Comparison of ENCODE assay signal across 8 cellular contexts in the genomic region with DNA sequence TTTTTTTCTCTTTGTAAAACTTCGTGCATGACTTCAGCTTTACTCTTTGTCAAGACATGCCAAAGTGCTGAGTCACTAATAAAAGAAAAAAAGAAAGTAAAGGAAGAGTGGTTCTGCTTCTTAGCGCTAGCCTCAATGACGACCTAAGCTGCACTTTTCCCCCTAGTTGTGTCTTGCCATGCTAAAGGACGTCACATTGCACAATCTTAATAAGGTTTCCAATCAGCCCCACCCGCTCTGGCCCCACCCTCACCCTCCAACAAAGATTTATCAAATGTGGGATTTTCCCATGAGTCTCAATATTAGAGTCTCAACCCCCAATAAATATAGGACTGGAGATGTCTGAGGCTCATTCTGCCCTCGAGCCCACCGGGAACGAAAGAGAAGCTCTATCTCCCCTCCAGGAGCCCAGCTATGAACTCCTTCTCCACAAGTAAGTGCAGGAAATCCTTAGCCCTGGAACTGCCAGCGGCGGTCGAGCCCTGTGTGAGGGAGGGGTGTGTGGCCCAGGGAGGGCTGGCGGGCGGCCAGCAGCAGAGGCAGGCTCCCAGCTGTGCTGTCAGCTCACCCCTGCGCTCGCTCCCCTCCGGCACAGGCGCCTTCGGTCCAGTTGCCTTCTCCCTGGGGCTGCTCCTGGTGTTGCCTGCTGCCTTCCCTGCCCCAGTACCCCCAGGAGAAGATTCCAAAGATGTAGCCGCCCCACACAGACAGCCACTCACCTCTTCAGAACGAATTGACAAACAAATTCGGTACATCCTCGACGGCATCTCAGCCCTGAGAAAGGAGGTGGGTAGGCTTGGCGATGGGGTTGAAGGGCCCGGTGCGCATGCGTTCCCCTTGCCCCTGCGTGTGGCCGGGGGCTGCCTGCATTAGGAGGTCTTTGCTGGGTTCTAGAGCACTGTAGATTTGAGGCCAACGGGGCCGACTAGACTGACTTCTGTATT. TPM values are rescaled to one million over a fixed set of nuclear protein-coding genes. Genes with fewer than 3 reads are reported as not detected.
DNase-seq lines count a peak whose midpoint lies in the region; ATAC-seq and TF ChIP-seq lines count a peak whose summit lies in the region.

A gene (plus strand): TSS at position 352 of the 944 bp plus-strand sequence. CDS start 63 bp downstream, at position 415.

- H3K27ac ChIP-seq in DND-41 (ENCODE audit: low read length) (no peak within 1 kb of the TSS), lung (ENCODE audit: low read depth in 1 of 2, low read length in 1 of 2) (peak within 1 kb of the TSS; percentile 67 to 90), stomach smooth muscle (ENCODE audit: low read length) (peak within 1 kb of the TSS; percentile 53)

- DNase-seq in DND-41 (peak; percentile 71), MV-4-11 (lab: John Stamatoyannopoulos, UW) (peak; percentile 49), lung (ENCODE audit: low spot score) (peak; percentile 74), GM19240 (ENCODE audit: insufficient read length, low spot score) (no peak), HPDE6-E6E7 (ENCODE audit: extremely low spot score) (no peak)
- no peak for DNase-seq in effector memory CD8-positive, alpha-beta T cell

- H3K9ac ChIP-seq in DND-41 (ENCODE audit: low read depth, low read length) (no peak within 1 kb of the TSS), stomach smooth muscle (ENCODE audit: low read length in 2 of 2) (peak within 1 kb of the TSS; percentile 21 to 59)

- H3K4me1 Mint-ChIP-seq in T-helper 1 cell treated with Interleukin-12 subunit alpha and Interleukin-12 subunit beta and Interleukin-4 antibody, amounts not matched to agents 30 μg/mL and 1 μg/mL, for 36 hours (ENCODE audit: low read depth): peaks cover 44% of the 10 kb centered on the region
- peaks cover 14 to 21% of the 10 kb centered on the region in 2 donors for H3K4me1 Mint-ChIP-seq in effector memory CD8-positive, alpha-beta T cell (ENCODE audit: low read depth in 2 of 2)

- 12 to 17% methylated on average over 30 to 31 of the region's 31 CpGs for WGBS in lung, 2 donors

- peaks cover 45% of the 10 kb centered on the region for H3K27me3 ChIP-seq in DND-41 (ENCODE audit: insufficient read depth, low read length, poor library complexity)
- H3K27me3 ChIP-seq in lung (ENCODE audit: control insufficient read depth, insufficient read depth): no peaks in the 10 kb centered on the region
- H3K27me3 ChIP-seq in stomach smooth muscle (ENCODE audit: control insufficient read depth in 1 of 2, insufficient read depth in 2 of 2, low read length in 2 of 2): no peaks in the 10 kb centered on the region

- no peaks in the 10 kb centered on the region for H3K79me2 ChIP-seq in DND-41 (ENCODE audit: insufficient read depth, low read length)

- H3K9me3 ChIP-seq in DND-41 (ENCODE audit: insufficient read depth, low read length, severe bottlenecking) (no peaks in the 10 kb centered on the region), lung (ENCODE audit: control insufficient read depth in 2 of 2, insufficient read depth in 1 of 2, low read length in 1 of 2) (no peaks in the 10 kb centered on the region), stomach smooth muscle (ENCODE audit: control insufficient read depth in 2 of 2, low read length in 2 of 2) (no peaks in the 10 kb centered on the region)

- no peak within 1 kb of the TSS for H2AFZ ChIP-seq in DND-41 (ENCODE audit: low read depth, low read length)

- peak; percentile 85 for ATAC-seq in DND-41 (ENCODE audit: insufficient read depth, low read depth)
- ATAC-seq in effector memory CD8-positive, alpha-beta T cell (replicated peaks): peak; percentile 55
- ATAC-seq in lung (ENCODE audit: insufficient read depth, low FRiP score): peak; percentile 66

- H3K4me3 Mint-ChIP-seq in T-helper 1 cell treated with Interleukin-12 subunit alpha and Interleukin-12 subunit beta and Interleukin-4 antibody, amounts not matched to agents 30 μg/mL and 1 μg/mL, for 36 hours: peak within 1 kb of the TSS; percentile 64
- H3K4me3 Mint-ChIP-seq in effector memory CD8-positive, alpha-beta T cell: peak within 1 kb of the TSS; percentile 27 to 62

- no peaks in the 10 kb centered on the region for H3K36me3 Mint-ChIP-seq in T-helper 1 cell treated with Interleukin-12 subunit alpha and Interleukin-12 subunit beta and Interleukin-4 antibody, amounts not matched to agents 30 μg/mL and 1 μg/mL, for 36 hours (ENCODE audit: low read depth)
- H3K36me3 Mint-ChIP-seq in effector memory CD8-positive, alpha-beta T cell (ENCODE audit: insufficient read depth): no peaks in the 10 kb centered on the region

- H3K4me1 ChIP-seq in DND-41 (ENCODE audit: insufficient read depth, low read length): peaks cover 17% of the 10 kb centered on the region
- H3K4me1 ChIP-seq in lung (ENCODE audit: control insufficient read depth in 2 of 2, insufficient read depth in 2 of 2, low read length in 2 of 2): peaks cover 3 to 24% of the 10 kb centered on the region in 2 donors
- peaks cover 53% of the 10 kb centered on the region for H3K4me1 ChIP-seq in stomach smooth muscle (ENCODE audit: control insufficient read depth, insufficient read depth, low read length)

- peak within 1 kb of the TSS; percentile 73 for H3K27ac Mint-ChIP-seq in T-helper 1 cell treated with Interleukin-12 subunit alpha and Interleukin-12 subunit beta and Interleukin-4 antibody, amounts not matched to agents 30 μg/mL and 1 μg/mL, for 36 hours
- H3K27ac Mint-ChIP-seq in effector memory CD8-positive, alpha-beta T cell: no peak within 1 kb of the TSS

- H3K36me3 ChIP-seq in DND-41 (ENCODE audit: insufficient read depth, low read length): no peaks in the 10 kb centered on the region
- no peaks in the 10 kb centered on the region for H3K36me3 ChIP-seq in lung (ENCODE audit: control insufficient read depth in 2 of 2, insufficient read depth in 2 of 2, low read length in 2 of 2)
- H3K36me3 ChIP-seq in stomach smooth muscle (ENCODE audit: control insufficient read depth in 2 of 2, insufficient read depth in 2 of 2, low read length in 2 of 2): no peaks in the 10 kb centered on the region

- no peaks in the 10 kb centered on the region for H4K20me1 ChIP-seq in DND-41 (ENCODE audit: insufficient read depth, low read length)

- TF ChIP-seq CTCF in DND-41 (IDR thresholded peaks at IDR 0.05; ENCODE audit: borderline replicate concordance, extremely low read depth, low read length, poor library complexity, severe bottlenecking) (no peak), lung (IDR thresholded peaks at IDR 0.05; ENCODE audit: control extremely low read depth, extremely low read depth) (no peak)

- H3K4me3 ChIP-seq in DND-41 (ENCODE audit: low read depth in 1 of 2, low read length in 2 of 2): 0 out of 4 replicates have a peak within 1 kb of the TSS, but pooled peaks of 1 of the 2 experiments have one; percentile 29
- peak within 1 kb of the TSS; percentile 32 for H3K4me3 ChIP-seq in lung
- peak within 1 kb of the TSS; percentile 66 to 76 for H3K4me3 ChIP-seq in stomach smooth muscle (ENCODE audit: low read length in 2 of 2)

- no peaks in the 10 kb centered on the region for H3K9me3 Mint-ChIP-seq in T-helper 1 cell treated with Interleukin-12 subunit alpha and Interleukin-12 subunit beta and Interleukin-4 antibody, amounts not matched to agents 30 μg/mL and 1 μg/mL, for 36 hours
- no peaks in the 10 kb centered on the region for H3K9me3 Mint-ChIP-seq in effector memory CD8-positive, alpha-beta T cell

- peaks cover 34% of the 10 kb centered on the region for H3K27me3 Mint-ChIP-seq in T-helper 1 cell treated with Interleukin-12 subunit alpha and Interleukin-12 subunit beta and Interleukin-4 antibody, amounts not matched to agents 30 μg/mL and 1 μg/mL, for 36 hours (ENCODE audit: low read depth)
- H3K27me3 Mint-ChIP-seq in effector memory CD8-positive, alpha-beta T cell: peaks cover 56 to 59% of the 10 kb centered on the region in 2 donors

- H3K4me2 ChIP-seq in DND-41 (ENCODE audit: insufficient read depth, low read length): peak within 1 kb of the TSS; percentile 57

RNA-seq across cellular contexts. Expression of the gene that starts here (rescaled TPM):
- total RNA-seq in lung: 1 to 10 TPM; 2.7 to 5.5 TPM
- 100 to 1,000 TPM in 1 of 2 donors, 10 to 100 TPM in 1; 19.3 to 155 TPM for polyA plus RNA-seq in lung

Comparison
In these comparisons a context has a peak if more than half of its experiments do, and no peak if none do; other contexts are left out.
1. DNase-seq: peak in DND-41 (single experiment), MV-4-11 (single experiment) and lung (single experiment); none in effector memory CD8-positive, alpha-beta T cell (0 of 3), GM19240 (single experiment) and HPDE6-E6E7 (single experiment).
2. Peak in every context shown above with its lines, with median percentiles within 50 percentile points of each other: ATAC-seq.